ENCODE assay signal across 34 cellular contexts in genomic region chr3:58711871-58712270, GRCh38. TPM values are rescaled to one million over a fixed set of nuclear protein-coding genes. Genes with fewer than 3 reads are reported as not detected.
"Had no signal": no experiment of that assay in that cellular context is flagged by ENCODE, and none has a peak within 500 bp of the region (broad histone marks: within the 10 kb centered on the region; RNA-seq: fewer than 3 reads in every experiment).

No MANE protein-coding gene starts in this region.

- ATAC-seq: foreskin keratinocyte; gastroesophageal sphincter; heart left ventricle; left lobe of liver; naive thymus-derived CD4-positive, alpha-beta T cell; pancreas; right lobe of liver; stimulated activated naive CD8-positive, alpha-beta T cell treated with anti-CD3 and anti-CD28 coated beads, Interleukin-15, amount 100 ng/mL, for 72 hours; upper lobe of right lung had no signal

- H3K4me1 Mint-ChIP-seq: memory B cell; naive thymus-derived CD4-positive, alpha-beta T cell; stimulated activated naive CD8-positive, alpha-beta T cell treated with anti-CD3 and anti-CD28 coated beads, Interleukin-15, amount 100 ng/mL, for 72 hours had no signal

- H3K4me2 ChIP-seq: hepatocyte, smooth muscle cell had no signal

- FAIRE-seq: endothelial cell of umbilical vein, kidney, pancreas had no signal

- H3K27ac ChIP-seq: coronary artery, esophagus muscularis mucosa, foreskin keratinocyte, gastroesophageal sphincter, heart left ventricle, hepatocyte, neutrophil, pancreas, right lobe of liver, suprapubic skin, transverse colon, upper lobe of right lung, vagina had no signal

- H3K27me3 ChIP-seq: esophagus muscularis mucosa, foreskin keratinocyte, gastroesophageal sphincter, heart left ventricle, hepatocyte, neutrophil, pancreas, right lobe of liver, suprapubic skin, transverse colon, upper lobe of right lung, vagina had no signal

- H3K27ac Mint-ChIP-seq: memory B cell; naive thymus-derived CD4-positive, alpha-beta T cell; nephron progenitor cell; stimulated activated naive CD8-positive, alpha-beta T cell treated with anti-CD3 and anti-CD28 coated beads, Interleukin-15, amount 100 ng/mL, for 72 hours had no signal

- H3K27me3 Mint-ChIP-seq: stimulated activated naive CD8-positive, alpha-beta T cell treated with anti-CD3 and anti-CD28 coated beads, Interleukin-15, amount 100 ng/mL, for 72 hours had no signal

- H2AFZ ChIP-seq: hepatocyte had no signal

- H3K4me3 ChIP-seq: coronary artery, esophagus muscularis mucosa, gastroesophageal sphincter, heart left ventricle, hepatocyte, lung, pancreas, right lobe of liver, smooth muscle cell, suprapubic skin, transverse colon, upper lobe of right lung, vagina had no signal

- DNase-seq: dermis blood vessel endothelial cell; effector memory CD4-positive, alpha-beta T cell; foreskin keratinocyte; heart left ventricle; kidney; naive thymus-derived CD4-positive, alpha-beta T cell; nephron progenitor cell; pancreas; right lobe of liver; stimulated activated CD4-positive, alpha-beta T cell treated with anti-CD3 and anti-CD28 coated beads, Interleukin-12 subunit alpha, Interleukin-12 subunit beta, amount 100 ng/mL, for 4 hours; stimulated activated CD4-positive, alpha-beta T cell treated with anti-CD3 and anti-CD28 coated beads, Interleukin-1b, Interleukin-23, amount 100 ng/mL, for 48 hours; stimulated activated CD4-positive, alpha-beta T cell treated with anti-CD3 and anti-CD28 coated beads, Interleukin-4, amount 100 ng/mL, for 1 hour; stimulated activated CD8-positive, alpha-beta memory T cell treated with anti-CD3 and anti-CD28 coated beads, Interleukin-4, amount 100 ng/mL, for 48 hours; stimulated activated naive CD4-positive, alpha-beta T cell; stimulated activated naive CD8-positive, alpha-beta T cell treated with anti-CD3 and anti-CD28 coated beads, Interleukin-15, amount 100 ng/mL, for 72 hours; transverse colon; upper lobe of right lung had no signal

- H3K79me2 ChIP-seq: hepatocyte had no signal

- H3K4me1 ChIP-seq: esophagus muscularis mucosa, foreskin keratinocyte, gastroesophageal sphincter, heart left ventricle, pancreas, suprapubic skin, transverse colon, upper lobe of right lung, vagina had no signal

- H3K9me3 ChIP-seq: esophagus muscularis mucosa, gastroesophageal sphincter, heart left ventricle, neutrophil, pancreas, right lobe of liver, suprapubic skin, transverse colon, upper lobe of right lung, vagina had no signal

- H3K9me3 Mint-ChIP-seq: memory B cell; stimulated activated naive CD8-positive, alpha-beta T cell treated with anti-CD3 and anti-CD28 coated beads, Interleukin-15, amount 100 ng/mL, for 72 hours had no signal

- H3K36me3 Mint-ChIP-seq: memory B cell; naive thymus-derived CD4-positive, alpha-beta T cell had no signal

- H3K36me3 ChIP-seq: esophagus muscularis mucosa, gastroesophageal sphincter, heart left ventricle, neutrophil, pancreas, right lobe of liver, suprapubic skin, transverse colon, upper lobe of right lung, vagina had no signal

- H3K4me3 Mint-ChIP-seq: memory B cell; naive thymus-derived CD4-positive, alpha-beta T cell; nephron progenitor cell; stimulated activated naive CD8-positive, alpha-beta T cell treated with anti-CD3 and anti-CD28 coated beads, Interleukin-15, amount 100 ng/mL, for 72 hours had no signal

RNA-seq across cellular contexts. Expression of gene FAM3D, which starts 45.3 kb away (rescaled TPM):
- total RNA-seq: endothelial cell of umbilical vein; epithelial cell of proximal tubule; esophagus muscularis mucosa; fibroblast of lung; foreskin keratinocyte; heart left ventricle; liver; mononuclear cell; naive thymus-derived CD4-positive, alpha-beta T cell; posterior vena cava; right lobe of liver had no signal
- polyA plus RNA-seq: fibroblast of lung; foreskin keratinocyte; naive thymus-derived CD4-positive, alpha-beta T cell had no signal
